In genomic region chr12:52741378-52742195, GRCh38 we compare ENCODE assay signal across 8 cellular contexts. TPM values are rescaled to one million over a fixed set of nuclear protein-coding genes. Genes with fewer than 3 reads are reported as not detected.
DNase-seq lines count a peak whose midpoint lies in the region; ATAC-seq and TF ChIP-seq lines count a peak whose summit lies in the region.

No MANE protein-coding gene starts in this region.

- H3K9me3 ChIP-seq in A673 (ENCODE audit: low read depth, low read length, poor library complexity, severe bottlenecking): no peaks in the 10 kb centered on the region

- no peak overlapping the region for H3K4me3 Mint-ChIP-seq in natural killer cell treated with Interleukin-12 subunit alpha and Interleukin-12 subunit beta and Interleukin-15 and Interleukin-18, amount 100 ng/mL, for 72 hours

- BruUV-seq in A673 (replicated peaks; lab: Mats Ljungman, UMichigan): no TSS peak

- no peak for TF ChIP-seq CTCF in A673 (conservative IDR thresholded peaks at IDR 0.05; ENCODE audit: low read depth, low read length)

- no peak overlapping the region for H3K27ac Mint-ChIP-seq in natural killer cell treated with Interleukin-12 subunit alpha and Interleukin-12 subunit beta and Interleukin-15 and Interleukin-18, amount 100 ng/mL, for 72 hours

- H3K4me1 Mint-ChIP-seq in natural killer cell treated with Interleukin-12 subunit alpha and Interleukin-12 subunit beta and Interleukin-15 and Interleukin-18, amount 100 ng/mL, for 72 hours (ENCODE audit: low read depth in 2 of 2): no peaks in the 10 kb centered on the region

- peaks cover 16 to 29% of the 10 kb centered on the region in 2 donors for H3K27me3 Mint-ChIP-seq in natural killer cell treated with Interleukin-12 subunit alpha and Interleukin-12 subunit beta and Interleukin-15 and Interleukin-18, amount 100 ng/mL, for 72 hours

- no peak overlapping the region for H3K4me3 ChIP-seq in A673 (ENCODE audit: low read depth, low read length, poor library complexity, severe bottlenecking)

- no peak overlapping the region for H3K27ac ChIP-seq in A673 (ENCODE audit: low read depth, low read length, poor library complexity, severe bottlenecking)

- CTCF ChIA-PET in A673 (lab: Charles Lee): no interaction called here

- peaks cover 23% of the 10 kb centered on the region for H3K4me1 ChIP-seq in A673 (ENCODE audit: insufficient read depth, low read length, poor library complexity, severe bottlenecking)

- intact Hi-C loops in A673 (cut with micrococcal nuclease; ENCODE audit: unreplicated experiment): no loop called here

- H3K36me3 ChIP-seq in A673 (ENCODE audit: insufficient read depth, low read length, poor library complexity, severe bottlenecking): no peaks in the 10 kb centered on the region

- no peaks in the 10 kb centered on the region for H3K36me3 Mint-ChIP-seq in natural killer cell treated with Interleukin-12 subunit alpha and Interleukin-12 subunit beta and Interleukin-15 and Interleukin-18, amount 100 ng/mL, for 72 hours

- peak in 1 of 2 donors; percentile 57 for ATAC-seq in natural killer cell treated with Interleukin-12 subunit alpha and Interleukin-12 subunit beta and Interleukin-15 and Interleukin-18, amount 100 ng/mL, for 72 hours
- ATAC-seq in HG02610 (IDR thresholded peaks at IDR 0.05; ENCODE audit: unreplicated experiment): no peak

- POLR2A ChIA-PET in A673 (lab: Charles Lee; ENCODE audit: low non-redundant PET): no interaction called here

- peak; percentile 81 for DNase-seq in A673 (ENCODE audit: low spot score)
- DNase-seq in HT-29 (ENCODE audit: low spot score): peak; percentile 79
- DNase-seq in activated CD4-positive, alpha-beta T cell treated with anti-CD3 and anti-CD28 coated beads for 24 hours (ENCODE audit: low read depth in 2 of 2): peak; percentile 41 to 49
- peak; percentile 62 for DNase-seq in dermis blood vessel endothelial cell
- peak; percentile 69 for DNase-seq in natural killer cell treated with Interleukin-12 subunit alpha and Interleukin-12 subunit beta and Interleukin-15 and Interleukin-18, amount 100 ng/mL, for 72 hours (ENCODE audit: low spot score)
- DNase-seq in ureter (ENCODE audit: low spot score): peak; percentile 58
- DNase-seq in NCI-H1694 treated with DMSO at 0.1 percent for 48 hours (lab: John Stamatoyannopoulos, UW): no peak

- H3K27me3 ChIP-seq in A673 (replicated peaks; ENCODE audit: insufficient read depth, low read depth, low read length, poor library complexity): no peaks in the 10 kb centered on the region

- H3K9me3 Mint-ChIP-seq in natural killer cell treated with Interleukin-12 subunit alpha and Interleukin-12 subunit beta and Interleukin-15 and Interleukin-18, amount 100 ng/mL, for 72 hours: no peaks in the 10 kb centered on the region

RNA-seq across cellular contexts. Expression of gene KRT76, which starts 35.6 kb away (rescaled TPM):
- total RNA-seq in A673 (2021) (not detected in 2 replicates), dermis blood vessel endothelial cell (not detected in 2 replicates), ureter (not detected)
- total RNA-seq in HT-29 (2014; rRNA removed; shearing (Covaris generic)): not detected in 2 replicates
- total RNA-seq in natural killer cell treated with Interleukin-12 subunit alpha and Interleukin-12 subunit beta and Interleukin-15 and Interleukin-18, amount 100 ng/mL, for 72 hours: not detected

RNA-seq across cellular contexts. Expression of gene KRT77, which starts 38.3 kb away (rescaled TPM):
- total RNA-seq in A673 (2021) (not detected in 2 replicates), dermis blood vessel endothelial cell (not detected in 2 replicates), ureter (not detected)
- total RNA-seq in HT-29 (2014; rRNA removed; shearing (Covaris generic)): not detected in 2 replicates
- not detected for total RNA-seq in natural killer cell treated with Interleukin-12 subunit alpha and Interleukin-12 subunit beta and Interleukin-15 and Interleukin-18, amount 100 ng/mL, for 72 hours

RNA-seq across cellular contexts. Expression of gene KRT3, which starts 54.3 kb away (rescaled TPM):
- total RNA-seq in A673 (2021): not detected in 2 replicates
- not detected in 2 replicates for total RNA-seq in HT-29 (2014; rRNA removed; shearing (Covaris generic))
- total RNA-seq in dermis blood vessel endothelial cell: not detected in 2 replicates
- total RNA-seq in natural killer cell treated with Interleukin-12 subunit alpha and Interleukin-12 subunit beta and Interleukin-15 and Interleukin-18, amount 100 ng/mL, for 72 hours: not detected
- total RNA-seq in ureter: not detected
